27 cellular contexts compared by ENCODE assay signal in the genomic region with DNA sequence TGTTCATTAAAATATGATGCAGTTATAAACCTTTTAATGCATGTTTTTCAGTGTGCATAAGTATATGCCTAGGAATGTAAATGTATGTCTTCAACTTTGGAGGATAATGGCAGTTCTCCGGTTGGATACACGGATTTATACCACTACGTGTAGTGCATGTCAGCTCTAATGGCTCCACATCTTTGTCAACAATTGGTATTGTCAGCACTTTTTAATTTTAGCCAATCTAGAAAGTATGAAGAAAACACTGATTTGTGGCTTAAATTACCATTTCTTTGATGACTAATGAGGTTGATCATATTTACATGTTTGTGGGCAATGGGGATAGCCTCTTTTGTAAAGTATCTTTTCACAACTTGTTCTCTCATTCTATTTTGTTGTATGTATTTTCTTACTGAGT.
"Had no signal": no experiment of that assay in that cellular context is flagged by ENCODE, and none has a peak within 500 bp of the region (broad histone marks: within the 10 kb centered on the region; RNA-seq: fewer than 3 reads in every experiment).

No MANE protein-coding gene starts in this region.

- H3K27me3 ChIP-seq: stomach, suprapubic skin, testis, thyroid gland, tibial artery, tibial nerve, transverse colon, upper lobe of left lung, upper lobe of right lung, uterus, vagina had no signal

- H3K36me3 ChIP-seq: stomach, suprapubic skin, thoracic aorta, thyroid gland, tibial artery, tibial nerve, transverse colon, upper lobe of left lung, upper lobe of right lung, uterus, vagina had no signal

- H3K4me1 ChIP-seq: stomach, suprapubic skin, testis, thyroid gland, tibial artery, tibial nerve, transverse colon, upper lobe of left lung, upper lobe of right lung, uterus, vagina had no signal

- DNase-seq: stimulated activated CD4-positive, alpha-beta T cell treated with anti-CD3 and anti-CD28 coated beads, Interleukin-2, amount 100 ng/mL, for 48 hours; stimulated activated CD4-positive, alpha-beta T cell treated with anti-CD3 and anti-CD28 coated beads, Interleukin-4, amount 100 ng/mL, for 1 hour; stimulated activated CD4-positive, alpha-beta T cell treated with anti-CD3 and anti-CD28 coated beads, Interleukin-4, amount 100 ng/mL, for 24 hours; stimulated activated CD4-positive, alpha-beta T cell treated with anti-CD3 and anti-CD28 coated beads, Interleukin-4, amount 100 ng/mL, for 4 hours; stimulated activated CD8-positive, alpha-beta memory T cell treated with anti-CD3 and anti-CD28 coated beads, Interleukin-4, amount 100 ng/mL, for 48 hours; stimulated activated naive B cell treated with anti-CD40 and anti-IgM and Interleukin-4, amounts not matched to agents 10 μg/mL and 1 μg/mL and 100 μg/mL, for 72 hours; stimulated activated naive CD4-positive, alpha-beta T cell; stimulated activated naive CD4-positive, alpha-beta T cell treated with Interleukin-2 at 50 U/mL for 16 hours; stimulated activated naive CD8-positive, alpha-beta T cell treated with anti-CD3 and anti-CD28 coated beads, Interleukin-15, amount 100 ng/mL, for 72 hours; stimulated activated naive CD8-positive, alpha-beta T cell treated with anti-CD3 and anti-CD28 coated beads, Interleukin-15, Interleukin-2, amounts not matched to agents 100 U/mL and 50 U/mL, for 24 hours; stomach; substantia nigra; testis; thyroid gland; tibial artery; transverse colon; trophoblast cell; upper lobe of left lung; upper lobe of right lung; uterus had no signal

- H3K27ac ChIP-seq: stomach, suprapubic skin, testis, thoracic aorta, thyroid gland, tibial artery, tibial nerve, transverse colon, upper lobe of left lung, upper lobe of right lung, uterus, vagina had no signal

- FAIRE-seq: urothelium cell line had no signal

- H3K9me3 ChIP-seq: stomach, suprapubic skin, testis, thoracic aorta, thyroid gland, tibial artery, transverse colon, upper lobe of left lung, upper lobe of right lung, uterus, vagina had no signal

- ATAC-seq: stimulated activated effector memory CD8-positive, alpha-beta T cell treated with anti-CD3 and anti-CD28 coated beads, Interleukin-12 subunit alpha, Interleukin-12 subunit beta, amount 100 ng/mL, for 72 hours; stimulated activated memory B cell treated with anti-CD40 and anti-IgM and Interleukin-4, amounts not matched to agents 10 μg/mL and 1 μg/mL and 100 μg/mL, for 72 hours; stimulated activated naive B cell treated with anti-CD40 and anti-IgM and Interleukin-4, amounts not matched to agents 10 μg/mL and 1 μg/mL and 100 μg/mL, for 72 hours; stimulated activated naive CD8-positive, alpha-beta T cell treated with anti-CD3 and anti-CD28 coated beads, Interleukin-15, amount 100 ng/mL, for 72 hours; stimulated activated naive CD8-positive, alpha-beta T cell treated with anti-CD3 and anti-CD28 coated beads, Interleukin-15, Interleukin-2, amounts not matched to agents 100 U/mL and 50 U/mL, for 24 hours; upper lobe of right lung had no signal

- H3K4me3 ChIP-seq: stomach, suprapubic skin, testis, thoracic aorta, thyroid gland, tibial artery, tibial nerve, transverse colon, upper lobe of left lung, upper lobe of right lung, uterus, vagina had no signal
